Comparison of ENCODE assay signal across 14 cellular contexts in genomic region chr2:108928660-108929377, GRCh38.
DNase-seq lines count a peak whose midpoint lies in the region; ATAC-seq, FAIRE-seq and TF ChIP-seq lines count a peak whose summit lies in the region.
"Had no signal": no experiment of that assay in that cellular context is flagged by ENCODE, and none has a peak within 500 bp of the region (broad histone marks: within the 10 kb centered on the region; RNA-seq: fewer than 3 reads in every experiment).

No MANE protein-coding gene starts in this region.

- no peak overlapping the region for H2BK5ac ChIP-seq in H9 (ENCODE audit: insufficient read length, low read length)

- in situ Hi-C loops in HepG2 (cut with HindIII; ENCODE audit: extremely low pct_ligation_motif_present, low pct_unique_long_range_greater_than_20kb), result loop anchor here (5.0 kb wide), 1 partner anchor 58 kb away; the partner anchor contains the start of gene EDAR

- H3K9ac ChIP-seq in HepG2 (ENCODE audit: insufficient read depth, low read depth, low read length) (no peak overlapping the region), kidney (ENCODE audit: low read length in 2 of 2) (no peak overlapping the region), H9 (ENCODE audit: extremely low read depth, insufficient read length, low read length) (no peak overlapping the region)
- H3K9ac ChIP-seq: SK-N-SH had no signal

- no peak overlapping the region for H3K23ac ChIP-seq in H9 (ENCODE audit: insufficient read length, low read depth, low read length)

- no peak for TF ChIP-seq RAD21 in HepG2 (CRISPR knock-in tag; IDR thresholded peaks at IDR 0.05)

- H3K9me3 ChIP-seq in HepG2 (ENCODE audit: low read length) (no peaks in the 10 kb centered on the region), right lobe of liver (no peaks in the 10 kb centered on the region), T-helper 17 cell (ENCODE audit: control insufficient read depth, low read length, poor library complexity, severe bottlenecking) (no peaks in the 10 kb centered on the region), kidney (ENCODE audit: control insufficient read depth in 1 of 2, low read length in 2 of 2) (no peaks in the 10 kb centered on the region), H9 (ENCODE audit: control insufficient read depth, low read depth, low read length) (no peaks in the 10 kb centered on the region), suprapubic skin (no peaks in the 10 kb centered on the region)
- H3K9me3 ChIP-seq: SK-N-SH had no signal

- H3K4me3 ChIP-seq in HepG2 (replicated peaks in 1 of 3; ENCODE audit: insufficient read depth in 1 of 3, low read depth in 2 of 3, low read length in 3 of 3) (no peak overlapping the region), right lobe of liver (no peak overlapping the region), kidney (ENCODE audit: low read length in 2 of 2) (no peak overlapping the region), suprapubic skin (no peak overlapping the region)
- H3K4me3 ChIP-seq: PC-9 had no signal

- H3K79me2 ChIP-seq in HepG2 (ENCODE audit: insufficient read depth, low read length), result no peaks in the 10 kb centered on the region
- no peaks in the 10 kb centered on the region for H3K79me2 ChIP-seq in H9 (ENCODE audit: insufficient read depth, low read length)

- no peaks in the 10 kb centered on the region for H3K79me1 ChIP-seq in H9 (ENCODE audit: insufficient read depth, low read depth, low read length, poor library complexity, severe bottlenecking)

- H4K20me1 ChIP-seq in HepG2 (ENCODE audit: insufficient read depth, low read length) (no peaks in the 10 kb centered on the region), H9 (ENCODE audit: control insufficient read depth, insufficient read depth, insufficient read length) (no peaks in the 10 kb centered on the region)

- H3K36me3 ChIP-seq in HepG2 (replicated peaks in 1 of 2; ENCODE audit: control insufficient read depth in 1 of 2, insufficient read depth in 2 of 2, low read length in 2 of 2), result no peaks in the 10 kb centered on the region
- H3K36me3 ChIP-seq in right lobe of liver, result no peaks in the 10 kb centered on the region
- no peaks in the 10 kb centered on the region for H3K36me3 ChIP-seq in kidney (ENCODE audit: control insufficient read depth in 1 of 2, insufficient read depth in 2 of 2, low read length in 2 of 2)
- no peaks in the 10 kb centered on the region for H3K36me3 ChIP-seq in suprapubic skin

- H4K5ac ChIP-seq in H9 (ENCODE audit: insufficient read length, low read depth, low read length), result no peak overlapping the region

- H3K36me3 Mint-ChIP-seq in T-helper 17 cell (ENCODE audit: low read depth), result peaks cover 2% of the 10 kb centered on the region
- no peaks in the 10 kb centered on the region for H3K36me3 Mint-ChIP-seq in H9 (ENCODE audit: insufficient read depth in 1 of 3, low read depth in 3 of 3)

- 50% methylated on average over 15 of the region's 17 CpGs for WGBS in HepG2 (ENCODE audit: low lambda C conversion rate)
- WGBS in right lobe of liver (ENCODE audit: insufficient coverage, low coverage, low lambda C conversion rate, missing lambda C conversion rate), result 78% methylated on average over 5 of the region's 17 CpGs
- WGBS in H9 (ENCODE audit: extremely low coverage, insufficient read length, low lambda C conversion rate), result no CpG with 5 or more reads among the region's 17 CpGs
- 94% methylated on average over 17 of the region's 17 CpGs for WGBS in suprapubic skin

- no peak overlapping the region for H3K4ac ChIP-seq in H9 (ENCODE audit: low read depth, low read length)

- H3K27ac Mint-ChIP-seq in T-helper 17 cell (peak overlapping the region; percentile 19), H9 (no peak overlapping the region)

- FAIRE-seq in HepG2 (lab: Jason Lieb, UNC) (no peak), kidney (lab: Jason Lieb, UNC) (no peak), urothelium cell line (lab: Jason Lieb, UNC) (peak; percentile 9)

- H3K9me3 Mint-ChIP-seq in H9, result no peaks in the 10 kb centered on the region

- no peak overlapping the region for H3K27ac ChIP-seq in HepG2 (ENCODE audit: extremely low read length, insufficient read depth, low read length)
- H3K27ac ChIP-seq in right lobe of liver, result no peak overlapping the region
- H3K27ac ChIP-seq in kidney (ENCODE audit: low read depth in 2 of 2, low read length in 2 of 2), result no peak overlapping the region
- no peak overlapping the region for H3K27ac ChIP-seq in H9 (ENCODE audit: insufficient read length, low read depth, low read length)
- H3K27ac ChIP-seq in suprapubic skin, result no peak overlapping the region
- H3K27ac ChIP-seq: PC-9 had no signal

- intact Hi-C loops in HepG2 (cut with micrococcal nuclease; ENCODE audit: unreplicated experiment) (loop anchor here (1.0 kb wide), 1 partner anchor 60 kb away; the partner anchor contains the start of gene EDAR), right lobe of liver (cut with DNase I) (no loop called here), kidney (cut with DNase I) (no loop called here), head of caudate nucleus (cut with DNase I) (no loop called here)

- H2AFZ ChIP-seq in HepG2 (ENCODE audit: low read length) (no peak overlapping the region), H9 (ENCODE audit: low read length) (no peak overlapping the region)
- H2AFZ ChIP-seq: PC-9 had no signal

- ATAC-seq in HepG2 (peak; percentile 8; the same call in 1 of the 3 replicates), right lobe of liver (no peak), T-helper 17 cell (no peak)

- no peaks in the 10 kb centered on the region for H3K4me1 ChIP-seq in HepG2 (ENCODE audit: insufficient read depth, low read length)
- H3K4me1 ChIP-seq in right lobe of liver, result peaks cover 0 to 20% (median 6%) of the 10 kb centered on the region in 4 donors
- peaks cover 0 to 6% of the 10 kb centered on the region in 2 donors for H3K4me1 ChIP-seq in kidney (ENCODE audit: control insufficient read depth in 1 of 2, insufficient read depth in 1 of 2, low read depth in 1 of 2, low read length in 2 of 2)
- no peaks in the 10 kb centered on the region for H3K4me1 ChIP-seq in H9 (ENCODE audit: insufficient read depth, low read length)
- H3K4me1 ChIP-seq in suprapubic skin, result peaks cover 14% of the 10 kb centered on the region

- no peak overlapping the region for H3K4me2 ChIP-seq in HepG2 (ENCODE audit: low read depth, low read length)
- no peak overlapping the region for H3K4me2 ChIP-seq in H9 (ENCODE audit: insufficient read depth, insufficient read length, low read length)
- H3K4me2 ChIP-seq: PC-9, SK-N-SH had no signal

- DNase-seq in HepG2 (ENCODE audit: low spot score) (no peak), right lobe of liver (no peak), T-helper 17 cell (no peak), kidney (peak; percentile 59), urothelium cell line (ENCODE audit: low spot score) (no peak), H9 (no peak), head of caudate nucleus (no peak), suprapubic skin (ENCODE audit: low spot score in 2 of 2) (no peak)
- DNase-seq: DMS79, NCI-H1417 treated with DMSO at 0.1 percent for 48 hours, NCI-H524 treated with DMSO at 0.1 percent for 48 hours, Right ventricle myocardium superior had no signal

- no peak overlapping the region for H2BK15ac ChIP-seq in H9 (ENCODE audit: low read depth, low read length)

- no peak overlapping the region for H3K56ac ChIP-seq in H9 (ENCODE audit: insufficient read length, low read depth, low read length)

- TF ChIP-seq EP300 in HepG2 (IDR thresholded peaks at IDR 0.05; ENCODE audit: low read depth in 2 of 2, low read length in 2 of 2) (no peak), HepG2 (CRISPR knock-in tag; IDR thresholded peaks at IDR 0.05; ENCODE audit: borderline replicate concordance) (no peak), suprapubic skin (IDR thresholded peaks at IDR 0.05) (no peak)

- H2BK12ac ChIP-seq in H9 (ENCODE audit: insufficient read length, low read depth, low read length), result no peak overlapping the region

- H3K4me1 Mint-ChIP-seq in T-helper 17 cell, result peaks cover 8% of the 10 kb centered on the region
- H3K4me1 Mint-ChIP-seq in H9, result peaks cover 7 to 10% of the 10 kb centered on the region in 2 experiments

- TF ChIP-seq CTCF in HepG2 (CRISPR knock-in tag; IDR thresholded peaks at IDR 0.05) (no peak), right lobe of liver (IDR thresholded peaks at IDR 0.05) (no peak), kidney (IDR thresholded peaks at IDR 0.05; ENCODE audit: borderline replicate concordance, extremely low read depth, insufficient read depth) (no peak), H9 (conservative IDR thresholded peaks at IDR 0.05) (no peak), suprapubic skin (IDR thresholded peaks at IDR 0.05) (no peak)

- H3K27me3 Mint-ChIP-seq in T-helper 17 cell, result peaks cover 15% of the 10 kb centered on the region
- H3K27me3 Mint-ChIP-seq in H9 (ENCODE audit: low read depth), result peaks cover 2% of the 10 kb centered on the region

- H3K4me3 Mint-ChIP-seq in T-helper 17 cell (no peak overlapping the region), H9 (no peak overlapping the region)

- H2BK120ac ChIP-seq in H9 (ENCODE audit: low read depth, low read length, poor library complexity, severe bottlenecking), result no peak overlapping the region

- H2AK5ac ChIP-seq in H9 (ENCODE audit: insufficient read length, low read length), result no peak overlapping the region

- no peak overlapping the region for H3K18ac ChIP-seq in H9 (ENCODE audit: insufficient read length, low read depth, low read length)

- no peak overlapping the region for H3K14ac ChIP-seq in H9 (ENCODE audit: insufficient read depth, low read length)

- peaks cover 3 to 58% of the 10 kb centered on the region in 2 experiments; a peak in 4 of 5 replicates for H3K27me3 ChIP-seq in HepG2 (ENCODE audit: control insufficient read depth in 1 of 2, insufficient read depth in 2 of 2, low read length in 2 of 2)
- no peaks in the 10 kb centered on the region for H3K27me3 ChIP-seq in right lobe of liver
- no peaks in the 10 kb centered on the region for H3K27me3 ChIP-seq in H9 (ENCODE audit: insufficient read depth, low read length)
- H3K27me3 ChIP-seq in suprapubic skin, result no peaks in the 10 kb centered on the region

- H4K91ac ChIP-seq in H9 (ENCODE audit: insufficient read length, low read depth, low read length), result no peak overlapping the region

- no peaks in the 10 kb centered on the region for H3K23me2 ChIP-seq in H9 (ENCODE audit: insufficient read length, low read depth, low read length, poor library complexity, severe bottlenecking)

- H4K8ac ChIP-seq in H9 (replicated peaks; ENCODE audit: insufficient read length, low read depth, low read length), result no peak overlapping the region

- TF ChIP-seq POLR2A in HepG2 (IDR thresholded peaks at IDR 0.05; ENCODE audit: insufficient read depth in 1 of 2, low read depth in 2 of 2, low read length in 2 of 2) (no peak), right lobe of liver (IDR thresholded peaks at IDR 0.05) (no peak), suprapubic skin (IDR thresholded peaks at IDR 0.05) (no peak)

- BruUV-seq in HepG2 (replicated peaks; lab: Mats Ljungman, UMichigan), result no TSS peak

- no peak overlapping the region for H3T11ph ChIP-seq in H9 (ENCODE audit: low read length)

- no peak overlapping the region for H2BK20ac ChIP-seq in H9 (ENCODE audit: low read depth, low read length, poor library complexity, severe bottlenecking)

- POLR2A ChIA-PET in HepG2 (lab: Yijun Ruan, JAX), result no interaction called here

- CTCF ChIA-PET in HepG2 (lab: Yijun Ruan, JAX; ENCODE audit: low intra/inter-chr PET ratio, low total read pairs), result interaction anchor here (1.7 kb wide), 1 partner anchor 60 kb away, joined by 12 read pairs; the partner anchor contains the start of gene EDAR

TF ChIP-seq in HepG2, 621 proteins besides CTCF, POLR2A, EP300 and RAD21 (continues in another document):
- no peak for TF ChIP-seq ZNF607 (CRISPR knock-in tag; IDR thresholded peaks at IDR 0.05; ENCODE audit: borderline replicate concordance)
